In genomic region chr12:75484450-75484849, GRCh38 we compare ENCODE assay signal across 1 cellular context.
TF ChIP-seq lines count a peak whose summit lies in the region.

No MANE protein-coding gene starts in this region.

TF ChIP-seq in HEK293, 187 proteins besides CTCF, POLR2A, EP300 and RAD21:
- TF ChIP-seq GLIS1 (tag by site-specific recombination; IDR thresholded peaks at IDR 0.05): peak; percentile 72
